ENCODE assay signal across 1 cellular context in the genomic region with DNA sequence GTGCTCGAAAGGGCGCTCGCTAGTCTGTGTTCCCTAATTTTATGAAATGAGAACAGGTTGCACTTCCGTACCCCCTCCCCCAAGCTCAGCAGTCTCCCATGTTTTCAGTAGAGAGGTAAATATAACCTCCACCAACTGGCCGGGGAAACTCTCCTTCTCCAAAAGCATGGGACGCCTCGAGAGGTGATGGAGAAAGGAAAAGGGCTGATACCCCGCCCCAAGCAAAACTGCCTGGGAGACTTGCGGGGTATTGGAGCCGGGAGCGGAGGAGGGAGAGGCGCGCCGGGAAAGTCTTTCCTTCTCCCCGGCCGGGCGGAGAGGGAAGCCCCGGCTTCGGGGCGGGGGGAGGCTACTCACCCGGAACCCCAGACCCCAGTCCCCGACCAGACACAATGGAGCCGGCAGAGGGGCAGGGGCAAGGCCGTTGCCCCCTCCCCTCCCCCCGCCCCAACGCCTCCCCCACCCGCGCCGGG.
TF ChIP-seq lines count a peak whose summit lies in the region.

No MANE protein-coding gene starts in this region.

TF ChIP-seq in SK-N-SH treated with all-trans-retinoic acid at 6 μM for 48 hours, 23 proteins besides CTCF, POLR2A, EP300 and RAD21 (continued from another document):
- TF ChIP-seq BACH2 (CRISPR knock-in tag; IDR thresholded peaks at IDR 0.05; ENCODE audit: borderline replicate concordance) (no peak), ZNF8 (CRISPR knock-in tag; IDR thresholded peaks at IDR 0.05) (no peak), ISL1 (CRISPR knock-in tag; IDR thresholded peaks at IDR 0.05) (no peak)
